Comparison of ENCODE assay signal across 6 cellular contexts in genomic region chr17:8122923-8123694, GRCh38. TPM values are rescaled to one million over a fixed set of nuclear protein-coding genes. Genes with fewer than 3 reads are reported as not detected.
DNase-seq lines count a peak whose midpoint lies in the region; ATAC-seq and TF ChIP-seq lines count a peak whose summit lies in the region.

No MANE protein-coding gene starts in this region.

- H3K36me3 Mint-ChIP-seq in activated naive CD4-positive, alpha-beta T cell treated with anti-CD3 and anti-CD28 coated beads for 36 hours (ENCODE audit: low read depth) = peaks cover 7% of the 10 kb centered on the region
- H3K36me3 Mint-ChIP-seq in mesothelial cell of epicardium = no peaks in the 10 kb centered on the region

- H3K36me3 ChIP-seq in HUES64 (ENCODE audit: insufficient read depth, low read length) = no peaks in the 10 kb centered on the region

- peak overlapping the region; percentile 76 for H3K4me3 ChIP-seq in HUES64 (ENCODE audit: low read length)

- intact Hi-C loops in activated naive CD4-positive, alpha-beta T cell treated with anti-CD3 and anti-CD28 coated beads for 36 hours (cut with micrococcal nuclease) = loop anchor here (1.0 to 5.0 kb wide), 2 partner anchors 259 to 622 kb away; partner anchors contain the start of gene RPL26

- ATAC-seq in GM21381 (IDR thresholded peaks at IDR 0.05; ENCODE audit: unreplicated experiment) = no peak

- peaks cover 33% of the 10 kb centered on the region for H3K27me3 Mint-ChIP-seq in activated naive CD4-positive, alpha-beta T cell treated with anti-CD3 and anti-CD28 coated beads for 36 hours (ENCODE audit: low read depth)
- H3K27me3 Mint-ChIP-seq in mesothelial cell of epicardium (ENCODE audit: low read depth) = peaks cover 66% of the 10 kb centered on the region

- no peaks in the 10 kb centered on the region for H3K9me3 Mint-ChIP-seq in activated naive CD4-positive, alpha-beta T cell treated with anti-CD3 and anti-CD28 coated beads for 36 hours
- H3K9me3 Mint-ChIP-seq in mesothelial cell of epicardium = no peaks in the 10 kb centered on the region

- no peak overlapping the region for H3K9ac ChIP-seq in HUES64 (ENCODE audit: low read depth, low read length)

- no peak overlapping the region for H3K27ac Mint-ChIP-seq in activated naive CD4-positive, alpha-beta T cell treated with anti-CD3 and anti-CD28 coated beads for 36 hours
- H3K27ac Mint-ChIP-seq in mesothelial cell of epicardium = peak overlapping the region; percentile 10

- peak; percentile 68 for DNase-seq in activated naive CD4-positive, alpha-beta T cell treated with anti-CD3 and anti-CD28 coated beads for 36 hours
- DNase-seq in mesothelial cell of epicardium (ENCODE audit: low spot score in 2 of 2, unreplicated experiment in 2 of 2) = no peak
- no peak for DNase-seq in NCI-H226
- DNase-seq in DMS79 (lab: John Stamatoyannopoulos, UW) = no peak

- no peak overlapping the region for H3K27ac ChIP-seq in HUES64 (ENCODE audit: low read depth, low read length)

- no peak for TF ChIP-seq CTCF in mesothelial cell of epicardium (IDR thresholded peaks at IDR 0.05; ENCODE audit: unreplicated experiment)

- under 1% methylated on average over 55 of the region's 55 CpGs for WGBS in HUES64

- CTCF ChIA-PET in activated naive CD4-positive, alpha-beta T cell treated with anti-CD3 and anti-CD28 coated beads for 36 hours (lab: Charles Lee) = interaction anchor here (1.5 to 3.5 kb wide), 4 partner anchors 16 to 178 kb away, joined by 5 to 29 read pairs (median 7); no protein-coding TSS in a partner anchor

- no peaks in the 10 kb centered on the region for H3K9me3 ChIP-seq in HUES64 (ENCODE audit: insufficient read depth, low read depth, low read length)

- H3K4me1 Mint-ChIP-seq in activated naive CD4-positive, alpha-beta T cell treated with anti-CD3 and anti-CD28 coated beads for 36 hours (ENCODE audit: low read depth) = peaks cover 61% of the 10 kb centered on the region
- peaks cover 53% of the 10 kb centered on the region for H3K4me1 Mint-ChIP-seq in mesothelial cell of epicardium

- H3K4me1 ChIP-seq in HUES64 (ENCODE audit: insufficient read depth, low read length) = peaks cover 16% of the 10 kb centered on the region

- H3K4me3 Mint-ChIP-seq in activated naive CD4-positive, alpha-beta T cell treated with anti-CD3 and anti-CD28 coated beads for 36 hours = peak overlapping the region; percentile 84
- peak overlapping the region; percentile 78 for H3K4me3 Mint-ChIP-seq in mesothelial cell of epicardium

- peaks cover 66% of the 10 kb centered on the region for H3K27me3 ChIP-seq in HUES64 (ENCODE audit: insufficient read depth, low read length)

RNA-seq across cellular contexts. Expression of gene HES7, which starts 0.8 kb away (rescaled TPM):
- polyA plus RNA-seq in HUES64 (2013, experiment 1 of 2) = 0.85 TPM
- polyA plus RNA-seq in HUES64 (2013, experiment 2 of 2) = 0.89 TPM
- total RNA-seq in activated naive CD4-positive, alpha-beta T cell treated with anti-CD3 and anti-CD28 coated beads for 36 hours = 1 to 10 TPM; 2.4 to 2.9 TPM
- total RNA-seq in mesothelial cell of epicardium = 0.45 to 0.75 TPM (median 0.66 TPM) in 3 replicates

RNA-seq across cellular contexts. Expression of gene ALOXE3, which starts 4.8 kb away (rescaled TPM):
- not detected for polyA plus RNA-seq in HUES64 (2013, experiment 1 of 2)
- not detected for polyA plus RNA-seq in HUES64 (2013, experiment 2 of 2)
- total RNA-seq in activated naive CD4-positive, alpha-beta T cell treated with anti-CD3 and anti-CD28 coated beads for 36 hours = not detected
- total RNA-seq in mesothelial cell of epicardium = 0.09 to 0.13 TPM in 2 of 3 replicates, not detected in the other

RNA-seq across cellular contexts. Expression of gene PER1, which starts 29.1 kb away (rescaled TPM):
- polyA plus RNA-seq in HUES64 (2013, experiment 1 of 2) = 14.0 TPM
- polyA plus RNA-seq in HUES64 (2013, experiment 2 of 2) = 18.1 TPM
- 10 to 100 TPM; 62.2 to 73.3 TPM for total RNA-seq in activated naive CD4-positive, alpha-beta T cell treated with anti-CD3 and anti-CD28 coated beads for 36 hours
- 55.2 to 70.2 TPM (median 58.0 TPM) in 3 replicates for total RNA-seq in mesothelial cell of epicardium

RNA-seq across cellular contexts. Expression of gene ALOX12B, which starts 35.6 kb away (rescaled TPM):
- not detected for polyA plus RNA-seq in HUES64 (2013, experiment 1 of 2)
- polyA plus RNA-seq in HUES64 (2013, experiment 2 of 2) = not detected
- 1 to 10 TPM; 2.0 to 2.1 TPM for total RNA-seq in activated naive CD4-positive, alpha-beta T cell treated with anti-CD3 and anti-CD28 coated beads for 36 hours
- total RNA-seq in mesothelial cell of epicardium = 0.70 TPM in 1 of 3 replicates, not detected in the others

RNA-seq across cellular contexts. Expression of gene VAMP2, which starts 39.6 kb away (rescaled TPM):
- 14.3 TPM for polyA plus RNA-seq in HUES64 (2013, experiment 1 of 2)
- polyA plus RNA-seq in HUES64 (2013, experiment 2 of 2) = 18.9 TPM
- total RNA-seq in activated naive CD4-positive, alpha-beta T cell treated with anti-CD3 and anti-CD28 coated beads for 36 hours = 10 to 100 TPM; 33.3 to 35.8 TPM
- 51.3 to 55.3 TPM (median 54.8 TPM) in 3 replicates for total RNA-seq in mesothelial cell of epicardium
